ENCODE assay signal across 9 cellular contexts in the genomic region with DNA sequence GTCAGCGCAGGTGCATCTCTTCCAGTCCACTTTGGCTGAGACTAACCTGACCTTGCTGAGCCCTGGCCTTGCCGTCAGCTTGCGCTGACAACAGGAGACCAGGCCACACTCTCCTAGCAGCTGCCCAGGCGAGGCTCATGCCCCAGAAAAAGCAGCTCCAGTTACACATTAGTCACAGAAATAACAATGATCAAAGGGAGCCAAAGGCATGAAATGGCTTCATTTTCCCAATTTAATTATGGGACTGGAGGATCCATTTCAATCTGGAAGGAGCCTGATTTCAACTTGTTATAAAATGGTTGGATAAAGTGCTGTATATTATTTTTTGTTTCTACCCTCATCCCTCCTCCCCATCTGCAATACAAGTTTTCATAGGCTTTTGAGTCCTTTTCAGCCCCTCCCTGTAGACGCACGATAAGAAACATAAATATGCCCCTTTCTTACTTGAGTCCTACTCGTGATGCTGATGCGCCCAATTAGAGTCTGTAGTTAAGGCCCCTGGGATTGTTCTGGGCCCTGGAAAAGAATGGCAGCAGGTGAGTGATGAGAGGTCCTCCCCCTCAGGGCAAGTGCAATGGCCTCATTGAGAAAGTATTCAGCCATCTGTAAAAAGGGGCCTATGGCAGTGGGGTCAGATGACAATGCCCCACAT.
A peak's percentile ranks its signal among the peaks of the same experiment; 100 is the strongest.
DNase-seq lines count a peak whose midpoint lies in the region; TF ChIP-seq lines count a peak whose summit lies in the region.
"Had no signal": no experiment of that assay in that cellular context is flagged by ENCODE, and none has a peak within 500 bp of the region (broad histone marks: within the 10 kb centered on the region; RNA-seq: fewer than 3 reads in every experiment).

No MANE protein-coding gene starts in this region.

- H3K9me2 ChIP-seq in SK-N-SH, result no peaks in the 10 kb centered on the region

- no peaks in the 10 kb centered on the region for H4K20me1 ChIP-seq in SK-N-SH (ENCODE audit: insufficient read depth)

- H3K9ac ChIP-seq in SK-N-SH, result no peak overlapping the region

- H3K27me3 ChIP-seq in SK-N-SH (ENCODE audit: insufficient read depth) (no peaks in the 10 kb centered on the region), left ventricle myocardium inferior (ENCODE audit: low read depth) (no peaks in the 10 kb centered on the region)
- no peaks in the 10 kb centered on the region for H3K27me3 ChIP-seq in CD8-positive, alpha-beta memory T cell (ENCODE audit: insufficient read depth, low read length, poor library complexity, severe bottlenecking)

- H3K27ac ChIP-seq in SK-N-SH (ENCODE audit: low read depth in 2 of 2, low read length in 1 of 2), result peak overlapping the region in 1 of 2 experiments; percentile 36; a peak in 2 of 4 replicates
- H3K27ac ChIP-seq in left ventricle myocardium inferior (replicated peaks), result peak overlapping the region; percentile 56
- no peak overlapping the region for H3K27ac ChIP-seq in CD8-positive, alpha-beta memory T cell (ENCODE audit: low read depth, low read length)
- H3K27ac ChIP-seq: A549 had no signal

- no peak overlapping the region for H3K4me3 ChIP-seq in SK-N-SH (ENCODE audit: low read depth in 2 of 2, low read length in 1 of 2)
- no peak overlapping the region for H3K4me3 ChIP-seq in left ventricle myocardium inferior
- H3K4me3 ChIP-seq in CD8-positive, alpha-beta memory T cell (ENCODE audit: low read length), result no peak overlapping the region
- H3K4me3 ChIP-seq: A549 had no signal

- H3K36me3 Mint-ChIP-seq in CD8-positive, alpha-beta memory T cell, result no peaks in the 10 kb centered on the region

- no peak for TF ChIP-seq RAD21 in SK-N-SH (IDR thresholded peaks at IDR 0.05; ENCODE audit: low read length)

- 83% methylated on average over 7 of the region's 8 CpGs for WGBS in SK-N-SH (ENCODE audit: low lambda C conversion rate)

- H3K27me3 Mint-ChIP-seq in CD8-positive, alpha-beta memory T cell, result no peaks in the 10 kb centered on the region

- H3K36me3 ChIP-seq in SK-N-SH (replicated peaks in 1 of 2; ENCODE audit: control insufficient read depth in 1 of 2, insufficient read depth in 2 of 2, low read length in 1 of 2) (no peaks in the 10 kb centered on the region), left ventricle myocardium inferior (no peaks in the 10 kb centered on the region)
- no peaks in the 10 kb centered on the region for H3K36me3 ChIP-seq in CD8-positive, alpha-beta memory T cell (ENCODE audit: insufficient read depth, low read length)

- H3F3A ChIP-seq in SK-N-SH (replicated peaks; ENCODE audit: insufficient read depth), result peaks cover 3% of the 10 kb centered on the region

- no peak overlapping the region for H2AFZ ChIP-seq in SK-N-SH (ENCODE audit: low read depth)

- H3K4me2 ChIP-seq in SK-N-SH, result peak overlapping the region; percentile 23; the same call in 1 of the 2 replicates
- H3K4me2 ChIP-seq: A549 had no signal

- H3K4me1 Mint-ChIP-seq in CD8-positive, alpha-beta memory T cell, result no peaks in the 10 kb centered on the region

- no peak overlapping the region for H3K4me3 Mint-ChIP-seq in CD8-positive, alpha-beta memory T cell

- H3K4me1 ChIP-seq in SK-N-SH (ENCODE audit: control insufficient read depth in 1 of 2, insufficient read depth in 2 of 2, low read depth in 1 of 2, low read length in 1 of 2), result peaks cover 2 to 12% of the 10 kb centered on the region in 2 experiments; a peak in 3 of 4 replicates
- H3K4me1 ChIP-seq in left ventricle myocardium inferior, result peaks cover 17% of the 10 kb centered on the region
- no peaks in the 10 kb centered on the region for H3K4me1 ChIP-seq in CD8-positive, alpha-beta memory T cell (ENCODE audit: insufficient read depth, low read length)
- H3K4me1 ChIP-seq: A549 had no signal

- H3K79me2 ChIP-seq in SK-N-SH (ENCODE audit: insufficient read depth), result no peaks in the 10 kb centered on the region

- H3K9me3 ChIP-seq in SK-N-SH (no peaks in the 10 kb centered on the region), left ventricle myocardium inferior (replicated peaks) (no peaks in the 10 kb centered on the region)
- no peaks in the 10 kb centered on the region for H3K9me3 ChIP-seq in CD8-positive, alpha-beta memory T cell (ENCODE audit: low read length)
- H3K9me3 ChIP-seq: A549 had no signal

- POLR2A ChIA-PET in SK-N-SH (lab: Yijun Ruan, JAX), result no interaction called here
- POLR2A ChIA-PET in CD8-positive, alpha-beta memory T cell (lab: Charles Lee), result no interaction called here

- TF ChIP-seq CTCF in SK-N-SH (IDR thresholded peaks at IDR 0.05) (no peak), left ventricle myocardium inferior (IDR thresholded peaks at IDR 0.05; ENCODE audit: borderline replicate concordance) (no peak)

- DNase-seq in NCI-H1092 treated with DMSO at 0.1 percent for 48 hours (lab: John Stamatoyannopoulos, UW) (peak; percentile 40), NCI-H1092 (lab: John Stamatoyannopoulos, UW) (no peak), SK-N-SH (no peak), left ventricle myocardium inferior (no peak), stromal cell of bone marrow (ENCODE audit: low read depth) (peak; percentile 49), amygdala (lab: John Stamatoyannopoulos, UW) (no peak), ureter (ENCODE audit: low spot score) (no peak)
- no peak for DNase-seq in CD8-positive, alpha-beta memory T cell

- no peak overlapping the region for H3K27ac Mint-ChIP-seq in CD8-positive, alpha-beta memory T cell

- intact Hi-C loops in left ventricle myocardium inferior (cut with micrococcal nuclease), result no loop called here

- TF ChIP-seq EP300 in SK-N-SH (IDR thresholded peaks at IDR 0.05; ENCODE audit: borderline replicate concordance in 1 of 2, low read depth in 1 of 2, low read length in 1 of 2), result 0 out of 4 replicates have a peak, but pooled peaks of 1 of the 2 experiments have one; percentile 38

- CTCF ChIA-PET in SK-N-SH (lab: Yijun Ruan, JAX), result interaction anchor here (0.7 to 5.6 kb wide), 13 partner anchors 8 to 443 kb away, joined by 3 to 76 read pairs (median 4); partner anchors contain the start of gene NUAK1
- CTCF ChIA-PET in CD8-positive, alpha-beta memory T cell (lab: Charles Lee), result no interaction called here

- H3K9me3 Mint-ChIP-seq in CD8-positive, alpha-beta memory T cell, result no peaks in the 10 kb centered on the region

TF ChIP-seq in SK-N-SH, 30 proteins besides CTCF, POLR2A, EP300 and RAD21:
- TF ChIP-seq FOXJ3 (CRISPR knock-in tag; IDR thresholded peaks at IDR 0.05), result no peak
- TF ChIP-seq TCF12 (IDR thresholded peaks at IDR 0.05), result peak; percentile 73
- TF ChIP-seq JUND (IDR thresholded peaks at IDR 0.05), result peak; percentile 50
- 0 out of 2 replicates have a peak, but pooled peaks have one; percentile 21 for TF ChIP-seq TEAD4 (IDR thresholded peaks at IDR 0.05; ENCODE audit: borderline replicate concordance, insufficient read depth)
- no peak for TF ChIP-seq PBX3 (IDR thresholded peaks at IDR 0.05)
- TF ChIP-seq FOSL2 (IDR thresholded peaks at IDR 0.05; ENCODE audit: borderline replicate concordance, low read depth), result peak; percentile 51; the same call in 1 of the 2 replicates
- no peak for TF ChIP-seq MXI1 (IDR thresholded peaks at IDR 0.05; ENCODE audit: low read depth, low read length)
- TF ChIP-seq MEF2A (IDR thresholded peaks at IDR 0.05; ENCODE audit: borderline replicate concordance, low read depth), result no peak
- TF ChIP-seq, protein P1, sequence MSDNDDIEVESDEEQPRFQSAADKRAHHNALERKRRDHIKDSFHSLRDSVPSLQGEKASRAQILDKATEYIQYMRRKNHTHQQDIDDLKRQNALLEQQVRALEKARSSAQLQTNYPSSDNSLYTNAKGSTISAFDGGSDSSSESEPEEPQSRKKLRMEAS (IDR thresholded peaks at IDR 0.05; ENCODE audit: low read depth), result peak; percentile 54; the same call in 1 of the 2 replicates
- peak; percentile 37; the same call in 1 of the 2 replicates for TF ChIP-seq YY1 (IDR thresholded peaks at IDR 0.05; ENCODE audit: low read depth)
TF ChIP-seq in SK-N-SH: peak in this region for 6.

Comparison
In these comparisons a context has a peak if more than half of its experiments do, and no peak if none do; other contexts are left out.
1. DNase-seq: peak in NCI-H1092 treated with DMSO at 0.1 percent for 48 hours (single experiment) and stromal cell of bone marrow (single experiment); none in NCI-H1092 (single experiment), SK-N-SH (single experiment), left ventricle myocardium inferior (single experiment), amygdala (0 of 56), CD8-positive, alpha-beta memory T cell (0 of 5) and ureter (single experiment).